Comparison of ENCODE assay signal across 11 cellular contexts in the genomic region with DNA sequence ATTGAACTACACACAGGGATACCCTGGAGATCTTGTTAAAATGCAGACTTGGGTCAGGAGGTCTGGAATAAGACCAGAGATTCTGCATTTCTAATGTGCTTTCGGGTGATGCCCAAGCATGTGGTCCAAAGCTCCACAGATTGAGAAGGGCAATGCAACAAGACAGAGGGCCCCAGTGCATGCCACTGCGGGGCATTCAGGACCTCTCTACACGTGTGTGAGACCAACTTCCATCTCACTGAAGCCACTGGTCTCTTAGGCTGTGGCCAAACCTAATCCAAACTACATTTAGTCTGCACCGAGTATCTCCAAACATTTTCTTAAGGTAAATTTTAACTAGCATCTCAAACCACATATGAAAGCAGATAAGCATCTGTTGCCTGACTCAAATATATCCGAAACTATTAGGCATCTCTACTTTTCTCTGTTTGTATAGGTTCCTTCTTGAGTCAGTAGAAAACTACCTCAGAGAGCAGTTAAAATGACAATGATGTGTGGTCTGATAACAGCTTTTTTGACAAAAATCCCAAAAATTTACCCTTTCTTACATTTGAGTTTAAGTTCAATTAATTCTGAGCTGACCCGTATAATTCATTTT.
DNase-seq lines count a peak whose midpoint lies in the region; ATAC-seq, FAIRE-seq and TF ChIP-seq lines count a peak whose summit lies in the region.
"Had no signal": no experiment of that assay in that cellular context is flagged by ENCODE, and none has a peak within 500 bp of the region (broad histone marks: within the 10 kb centered on the region; RNA-seq: fewer than 3 reads in every experiment).

No MANE protein-coding gene starts in this region.

- H3K9me3 Mint-ChIP-seq in activated naive CD4-positive, alpha-beta T cell treated with anti-CD3 and anti-CD28 coated beads for 36 hours, result peaks cover 2% of the 10 kb centered on the region
- H3K9me3 Mint-ChIP-seq in stimulated activated naive CD8-positive, alpha-beta T cell treated with anti-CD3 and anti-CD28 coated beads, Interleukin-15, amount 100 ng/mL, for 72 hours, result peaks cover 0 to 8% of the 10 kb centered on the region in 2 donors

- TF ChIP-seq CTCF in NB4 (IDR thresholded peaks at IDR 0.05; ENCODE audit: low read depth, low read length), result no peak

- CTCF ChIA-PET in activated naive CD4-positive, alpha-beta T cell treated with anti-CD3 and anti-CD28 coated beads for 36 hours (lab: Charles Lee), result interaction anchor here (0.6 to 4.5 kb wide), 8 partner anchors 12 to 478 kb away, joined by 3 to 33 read pairs (median 4); a partner anchor contains a TSS

- intact Hi-C loops in activated naive CD4-positive, alpha-beta T cell treated with anti-CD3 and anti-CD28 coated beads for 36 hours (cut with micrococcal nuclease), result loop anchor here (1.0 to 10.0 kb wide), 6 partner anchors 22 to 1024 kb away; no protein-coding TSS in a partner anchor

- no peak for TF ChIP-seq POLR2A in NB4 (IDR thresholded peaks at IDR 0.05; ENCODE audit: extremely low read depth, insufficient read length)

- peaks cover 83% of the 10 kb centered on the region for H3K4me1 Mint-ChIP-seq in activated naive CD4-positive, alpha-beta T cell treated with anti-CD3 and anti-CD28 coated beads for 36 hours (ENCODE audit: low read depth)
- peaks cover 88% of the 10 kb centered on the region for H3K4me1 Mint-ChIP-seq in stimulated activated naive CD8-positive, alpha-beta T cell treated with anti-CD3 and anti-CD28 coated beads, Interleukin-15, amount 100 ng/mL, for 72 hours

- H3K4me3 ChIP-seq in NB4 (ENCODE audit: low read depth, low read length), result peak overlapping the region; percentile 90

- peaks cover 57% of the 10 kb centered on the region for H3K36me3 Mint-ChIP-seq in activated naive CD4-positive, alpha-beta T cell treated with anti-CD3 and anti-CD28 coated beads for 36 hours (ENCODE audit: low read depth)

- peak; percentile 44 for ATAC-seq in HG02840 (IDR thresholded peaks at IDR 0.05; ENCODE audit: low FRiP score, unreplicated experiment)
- peak; percentile 57 for ATAC-seq in stimulated activated naive CD8-positive, alpha-beta T cell treated with anti-CD3 and anti-CD28 coated beads, Interleukin-15, amount 100 ng/mL, for 72 hours
- ATAC-seq: sciatic nerve had no signal

- no peaks in the 10 kb centered on the region for H3K27me3 Mint-ChIP-seq in activated naive CD4-positive, alpha-beta T cell treated with anti-CD3 and anti-CD28 coated beads for 36 hours (ENCODE audit: low read depth)
- H3K27me3 Mint-ChIP-seq in stimulated activated naive CD8-positive, alpha-beta T cell treated with anti-CD3 and anti-CD28 coated beads, Interleukin-15, amount 100 ng/mL, for 72 hours, result no peaks in the 10 kb centered on the region
- H3K27me3 Mint-ChIP-seq: brain had no signal

- FAIRE-seq in urothelium cell line (lab: Jason Lieb, UNC), result no peak

- peak overlapping the region; percentile 89 for H3K4me3 Mint-ChIP-seq in activated naive CD4-positive, alpha-beta T cell treated with anti-CD3 and anti-CD28 coated beads for 36 hours
- H3K4me3 Mint-ChIP-seq in stimulated activated naive CD8-positive, alpha-beta T cell treated with anti-CD3 and anti-CD28 coated beads, Interleukin-15, amount 100 ng/mL, for 72 hours, result peak overlapping the region; percentile 97 to 98
- H3K4me3 Mint-ChIP-seq: brain had no signal

- H3K27ac Mint-ChIP-seq in activated naive CD4-positive, alpha-beta T cell treated with anti-CD3 and anti-CD28 coated beads for 36 hours, result peak overlapping the region; percentile 97
- H3K27ac Mint-ChIP-seq in stimulated activated naive CD8-positive, alpha-beta T cell treated with anti-CD3 and anti-CD28 coated beads, Interleukin-15, amount 100 ng/mL, for 72 hours, result peak overlapping the region in 1 of 2 donors; percentile 58
- H3K27ac Mint-ChIP-seq: brain had no signal

- no peak for DNase-seq in activated naive CD4-positive, alpha-beta T cell treated with anti-CD3 and anti-CD28 coated beads for 36 hours
- no peak for DNase-seq in activated naive CD4-positive, alpha-beta T cell (lab: John Stamatoyannopoulos, UW)
- peak; percentile 58 for DNase-seq in NB4 (ENCODE audit: low read depth)
- DNase-seq in stimulated activated naive CD8-positive, alpha-beta T cell treated with anti-CD3 and anti-CD28 coated beads, Interleukin-15, amount 100 ng/mL, for 72 hours, result no peak
- no peak for DNase-seq in NCI-H2227 (lab: John Stamatoyannopoulos, UW; ENCODE audit: unreplicated experiment)
- no peak for DNase-seq in urothelium cell line (ENCODE audit: low spot score)
- no peak for DNase-seq in NCI-H1092 treated with DMSO at 0.1 percent for 48 hours (lab: John Stamatoyannopoulos, UW)
- DNase-seq: SK-N-SH had no signal
